Comparison of ENCODE assay signal across 21 cellular contexts in genomic region chr17:47273245-47273644, GRCh38. TPM values are rescaled to one million over a fixed set of nuclear protein-coding genes. Genes with fewer than 3 reads are reported as not detected.
DNase-seq lines count a peak whose midpoint lies in the region; ATAC-seq and TF ChIP-seq lines count a peak whose summit lies in the region.
"Had no signal": no experiment of that assay in that cellular context is flagged by ENCODE, and none has a peak within 500 bp of the region (broad histone marks: within the 10 kb centered on the region; RNA-seq: fewer than 3 reads in every experiment).

No MANE protein-coding gene starts in this region.

- DNase-seq in cardiac muscle cell (ENCODE audit: low read depth in 1 of 2, low spot score in 1 of 2): no peak
- DNase-seq in right atrium auricular region (ENCODE audit: low spot score): no peak
- DNase-seq in esophagus muscularis mucosa (ENCODE audit: extremely low spot score): no peak
- DNase-seq in aorta: no peak
- DNase-seq in GM19240 (ENCODE audit: insufficient read length, low spot score): no peak
- no peak for DNase-seq in ovary
- DNase-seq: CD4-positive, alpha-beta memory T cell; DMS53; EL; GOT3; KG1; MV-4-11; NCI-H1694 treated with DMSO at 0.1 percent for 48 hours; NCI-H510A; NCI-H748 treated with DMSO at 0.1 percent for 48 hours; NK-92 treated with Interleukin-12 subunit alpha and Interleukin-12 subunit beta, amount 100 ng/mL, for 24 hours; SIG-M5 had no signal

- no peak overlapping the region for H3K4me3 ChIP-seq in cardiac muscle cell
- no peak overlapping the region for H3K4me3 ChIP-seq in right atrium auricular region
- H3K4me3 ChIP-seq in esophagus muscularis mucosa: no peak overlapping the region
- H3K4me3 ChIP-seq in rectal smooth muscle tissue (ENCODE audit: low read length): no peak overlapping the region
- H3K4me3 ChIP-seq in aorta (ENCODE audit: low read length in 2 of 2): no peak overlapping the region
- no peak overlapping the region for H3K4me3 ChIP-seq in ovary

- TF ChIP-seq POLR2A in esophagus muscularis mucosa (IDR thresholded peaks at IDR 0.05; ENCODE audit: low read depth) (no peak), ovary (IDR thresholded peaks at IDR 0.05) (no peak)

- H3K27me3 ChIP-seq in cardiac muscle cell (no peaks in the 10 kb centered on the region), right atrium auricular region (no peaks in the 10 kb centered on the region), esophagus muscularis mucosa (no peaks in the 10 kb centered on the region), rectal smooth muscle tissue (ENCODE audit: control insufficient read depth, insufficient read depth, low read length) (no peaks in the 10 kb centered on the region), aorta (ENCODE audit: control insufficient read depth in 1 of 2, insufficient read depth in 2 of 2, low read length in 1 of 2) (no peaks in the 10 kb centered on the region), ovary (no peaks in the 10 kb centered on the region)

- ATAC-seq in aorta (ENCODE audit: low FRiP score) (no peak), HG03025 (IDR thresholded peaks at IDR 0.05; ENCODE audit: low FRiP score, unreplicated experiment) (no peak)

- 80% methylated on average over 2 of the region's 2 CpGs for WGBS in esophagus muscularis mucosa
- WGBS in aorta, 2 donors: 97 to 100% methylated on average over 2 of the region's 2 CpGs
- WGBS in ovary, 3 donors: 90 to 97% (median 97%) methylated on average over 2 of the region's 2 CpGs

- no peaks in the 10 kb centered on the region for H3K9me3 ChIP-seq in cardiac muscle cell (ENCODE audit: low read depth)
- no peaks in the 10 kb centered on the region for H3K9me3 ChIP-seq in right atrium auricular region
- H3K9me3 ChIP-seq in esophagus muscularis mucosa: no peaks in the 10 kb centered on the region
- no peaks in the 10 kb centered on the region for H3K9me3 ChIP-seq in aorta (ENCODE audit: control insufficient read depth, low read length)
- H3K9me3 ChIP-seq in ovary: no peaks in the 10 kb centered on the region

- H3K4me1 ChIP-seq in cardiac muscle cell (ENCODE audit: low read depth) (peaks cover 24% of the 10 kb centered on the region), right atrium auricular region (peaks cover 0 to 43% of the 10 kb centered on the region in 2 donors), esophagus muscularis mucosa (peaks cover 37 to 61% (median 53%) of the 10 kb centered on the region in 4 donors), rectal smooth muscle tissue (ENCODE audit: control insufficient read depth, insufficient read depth, low read length) (peaks cover 44% of the 10 kb centered on the region), aorta (ENCODE audit: control insufficient read depth in 1 of 2, insufficient read depth in 2 of 2, low read length in 2 of 2) (peaks cover 5 to 9% of the 10 kb centered on the region in 2 donors), ovary (ENCODE audit: insufficient read depth) (peaks cover 25% of the 10 kb centered on the region)

- no peak for TF ChIP-seq EP300 in esophagus muscularis mucosa (IDR thresholded peaks at IDR 0.05)
- TF ChIP-seq EP300 in ovary (IDR thresholded peaks at IDR 0.05): no peak

- no peak overlapping the region for H3K9ac ChIP-seq in rectal smooth muscle tissue (ENCODE audit: low read length)

- TF ChIP-seq CTCF in cardiac muscle cell (IDR thresholded peaks at IDR 0.05; ENCODE audit: low read depth, low read length) (no peak), right atrium auricular region (IDR thresholded peaks at IDR 0.05) (no peak), esophagus muscularis mucosa (IDR thresholded peaks at IDR 0.05) (no peak), ovary (IDR thresholded peaks at IDR 0.05) (no peak)

- H3K36me3 ChIP-seq in cardiac muscle cell (no peaks in the 10 kb centered on the region), right atrium auricular region (no peaks in the 10 kb centered on the region), esophagus muscularis mucosa (no peaks in the 10 kb centered on the region), rectal smooth muscle tissue (ENCODE audit: control insufficient read depth, insufficient read depth, low read length) (no peaks in the 10 kb centered on the region), aorta (ENCODE audit: control insufficient read depth in 1 of 2, insufficient read depth in 2 of 2, low read length in 1 of 2) (no peaks in the 10 kb centered on the region), ovary (no peaks in the 10 kb centered on the region)

- intact Hi-C loops in esophagus muscularis mucosa (cut with DNase I): no loop called here
- intact Hi-C loops in aorta (cut with DNase I): loop anchor here in 1 of 2 donors (5.0 kb wide), 1 partner anchor 36 kb away; no protein-coding TSS in a partner anchor
- intact Hi-C loops in ovary (cut with DNase I): no loop called here

- H3K27ac ChIP-seq in cardiac muscle cell (peak overlapping the region; percentile 99), right atrium auricular region (no peak overlapping the region), esophagus muscularis mucosa (replicated peaks in 1 of 4) (peak overlapping the region in 3 of 4 donors; percentile 89 to 95 (median 93)), rectal smooth muscle tissue (ENCODE audit: low read depth, low read length) (peak overlapping the region; percentile 98), aorta (ENCODE audit: low read depth in 1 of 2, low read length in 2 of 2) (peak overlapping the region; percentile 82 to 99), ovary (no peak overlapping the region)
- H3K27ac ChIP-seq: 22Rv1 had no signal

RNA-seq across cellular contexts. Expression of gene ITGB3, which starts 19.6 kb away (rescaled TPM):
- total RNA-seq in cardiac muscle cell (11.8 and 20.0 TPM in 2 replicates), right atrium auricular region (10 to 100 TPM in 1 of 2 donors, 1 to 10 TPM in 1; 3.0 to 13.6 TPM), esophagus muscularis mucosa (10 to 100 TPM; 48.6 to 61.5 (median 54.9) TPM), aorta (100 to 1,000 TPM in 1 of 2 donors, 10 to 100 TPM in 1; 79.5 to 210 TPM), ovary (1 to 10 TPM; 1.7 to 7.7 (median 2.9) TPM)
- polyA plus RNA-seq in cardiac muscle cell (4.6 and 6.9 TPM in 2 replicates), aorta (10 to 100 TPM; 14.4 to 21.2 TPM), ovary (1 to 10 TPM; 2.8 to 9.4 TPM)
- total RNA-seq: CD4-positive, alpha-beta memory T cell; OCI-LY7 had no signal
- polyA plus RNA-seq: CD4-positive, alpha-beta memory T cell had no signal

RNA-seq across cellular contexts. Expression of gene EFCAB13, which starts 50.5 kb away (rescaled TPM):
- total RNA-seq in cardiac muscle cell: 4.8 and 5.9 TPM in 2 replicates
- polyA plus RNA-seq in cardiac muscle cell: 6.0 and 8.1 TPM in 2 replicates
- total RNA-seq in right atrium auricular region: 10 to 100 TPM in 1 of 2 donors, 1 to 10 TPM in 1; 2.8 to 10.1 TPM
- 10 to 100 TPM in 1 of 4 donors, 1 to 10 TPM in 3; 4.0 to 12.9 (median 7.1) TPM for total RNA-seq in esophagus muscularis mucosa
- total RNA-seq in aorta: 10 to 100 TPM; 28.1 to 34.2 TPM
- 1 to 10 TPM; 1.4 to 6.3 TPM for polyA plus RNA-seq in aorta
- 10 to 100 TPM in 1 of 7 donors, 1 to 10 TPM in 6; 6.4 to 11.5 (median 9.3) TPM for total RNA-seq in ovary
- 1 to 10 TPM; 3.2 to 9.1 TPM for polyA plus RNA-seq in ovary

Comparison
In these comparisons a context has a peak if more than half of its experiments do, and no peak if none do; other contexts are left out.
1. H3K27ac ChIP-seq: peak in cardiac muscle cell (single experiment), esophagus muscularis mucosa (3 of 4), rectal smooth muscle tissue (single experiment) and aorta (2 of 2); none in right atrium auricular region (0 of 2) and ovary (0 of 2).